In genomic region chr9:117682955-117683710, GRCh38 we compare ENCODE assay signal across 13 cellular contexts.
DNase-seq lines count a peak whose midpoint lies in the region; ATAC-seq lines count a peak whose summit lies in the region.
"Had no signal": no experiment of that assay in that cellular context is flagged by ENCODE, and none has a peak within 500 bp of the region (broad histone marks: within the 10 kb centered on the region; RNA-seq: fewer than 3 reads in every experiment).

No MANE protein-coding gene starts in this region.

- peak overlapping the region; percentile 70 for H3K27ac ChIP-seq in ACC112 (ENCODE audit: low read depth, low read length)
- H3K27ac ChIP-seq: SK-N-MC had no signal

- H3K79me2 ChIP-seq in ACC112 (ENCODE audit: control insufficient read depth, insufficient read depth, low read length, unreplicated experiment): no peaks in the 10 kb centered on the region

- peaks cover 36% of the 10 kb centered on the region for H3K4me1 ChIP-seq in ACC112 (ENCODE audit: control insufficient read depth, insufficient read depth, low read length, unreplicated experiment)

- H3K27me3 Mint-ChIP-seq in T-helper 2 cell treated with Interferon-gamma antibody and Interleukin-4, amounts not matched to agents 5 μg/mL and 100 μg/mL, for 36 hours (ENCODE audit: low read depth): peaks cover under 1% of the 10 kb centered on the region

- H3K36me3 ChIP-seq in ACC112 (ENCODE audit: insufficient read depth, low read length): no peaks in the 10 kb centered on the region

- no peaks in the 10 kb centered on the region for H3K4me1 Mint-ChIP-seq in T-helper 2 cell treated with Interferon-gamma antibody and Interleukin-4, amounts not matched to agents 5 μg/mL and 100 μg/mL, for 36 hours (ENCODE audit: low read depth)
- H3K4me1 Mint-ChIP-seq: brain had no signal

- H3K4me3 ChIP-seq in ACC112 (ENCODE audit: low read depth, low read length): peak overlapping the region; percentile 65
- H3K4me3 ChIP-seq: SK-N-MC had no signal

- H3K27me3 ChIP-seq in ACC112 (ENCODE audit: insufficient read depth, low read length): no peaks in the 10 kb centered on the region

- H2AFZ ChIP-seq in ACC112 (ENCODE audit: low read length, unreplicated experiment): peak overlapping the region; percentile 74

- ATAC-seq in GM19372 (IDR thresholded peaks at IDR 0.05; ENCODE audit: low read depth, unreplicated experiment): peak; percentile 55
- ATAC-seq in HG02885 (IDR thresholded peaks at IDR 0.05; ENCODE audit: poor library complexity, unreplicated experiment): peak; percentile 78

- H3K36me3 Mint-ChIP-seq in T-helper 2 cell treated with Interferon-gamma antibody and Interleukin-4, amounts not matched to agents 5 μg/mL and 100 μg/mL, for 36 hours (ENCODE audit: low read depth): no peaks in the 10 kb centered on the region
- H3K36me3 Mint-ChIP-seq: brain had no signal

- H3K4me3 Mint-ChIP-seq in T-helper 2 cell treated with Interferon-gamma antibody and Interleukin-4, amounts not matched to agents 5 μg/mL and 100 μg/mL, for 36 hours: no peak overlapping the region
- H3K4me3 Mint-ChIP-seq: brain had no signal

- no peaks in the 10 kb centered on the region for H3K9me3 Mint-ChIP-seq in T-helper 2 cell treated with Interferon-gamma antibody and Interleukin-4, amounts not matched to agents 5 μg/mL and 100 μg/mL, for 36 hours

- H3K27ac Mint-ChIP-seq in T-helper 2 cell treated with Interferon-gamma antibody and Interleukin-4, amounts not matched to agents 5 μg/mL and 100 μg/mL, for 36 hours: no peak overlapping the region
- H3K27ac Mint-ChIP-seq: brain had no signal

- DNase-seq in NCI-H2081 (lab: John Stamatoyannopoulos, UW) (peak; percentile 5 to 44), RKO (ENCODE audit: low spot score) (no peak), Kasumi-1 (lab: John Stamatoyannopoulos, UW) (no peak), medulla oblongata (ENCODE audit: extremely low spot score) (no peak)
- DNase-seq in T-helper 2 cell treated with Interferon-gamma antibody and Interleukin-4, amounts not matched to agents 5 μg/mL and 100 μg/mL, for 36 hours (ENCODE audit: low spot score): no peak
- DNase-seq: activated CD8-positive, alpha-beta memory T cell treated with anti-CD3 and anti-CD28 coated beads for 24 hours; AML-193; NCI-H2029 treated with DMSO at 0.1 percent for 48 hours had no signal

Comparison
In these comparisons a context has a peak if more than half of its experiments do, and no peak if none do; other contexts are left out.
1. DNase-seq: peak in NCI-H2081 (2 of 2); none in T-helper 2 cell treated with Interferon-gamma antibody and Interleukin-4, amounts not matched to agents 5 μg/mL and 100 μg/mL, for 36 hours (single experiment), RKO (single experiment), Kasumi-1 (0 of 2) and medulla oblongata (single experiment).